21 cellular contexts compared by ENCODE assay signal in genomic region chr2:27029051-27029450, GRCh38. TPM values are rescaled to one million over a fixed set of nuclear protein-coding genes. Genes with fewer than 3 reads are reported as not detected.
A peak's percentile ranks its signal among the peaks of the same experiment; 100 is the strongest.
DNase-seq lines count a peak whose midpoint lies in the region; ATAC-seq, FAIRE-seq and TF ChIP-seq lines count a peak whose summit lies in the region.
"Had no signal": no experiment of that assay in that cellular context is flagged by ENCODE, and none has a peak within 500 bp of the region (broad histone marks: within the 10 kb centered on the region; RNA-seq: fewer than 3 reads in every experiment).

No MANE protein-coding gene starts in this region.

- DNase-seq in CD4-positive, alpha-beta T cell: no peak
- DNase-seq in ELR (ENCODE audit: low read depth) (peak; percentile 39), RCC 7860 (ENCODE audit: low spot score) (peak; percentile 28), mucosa of descending colon (no peak), GM19238 (ENCODE audit: insufficient read length, low spot score) (no peak)
- DNase-seq in stimulated activated CD4-positive, alpha-beta T cell treated with anti-CD3 and anti-CD28 coated beads, Interleukin-12 subunit alpha, Interleukin-12 subunit beta, amount 100 ng/mL, for 4 hours: no peak
- DNase-seq: DMS 273 treated with DMSO at 0.1 percent for 48 hours, HFFc6, Karpas-422, MG63, NCI-H1092, NCI-H1436 treated with DMSO at 0.1 percent for 48 hours, NCI-H2029 treated with DMSO at 0.1 percent for 48 hours, NCI-H82, SIG-M5, T-helper 1 cell had no signal

- peaks cover 17% of the 10 kb centered on the region for H3K36me3 Mint-ChIP-seq in CD4-positive, alpha-beta T cell (ENCODE audit: low read depth)

- no peak overlapping the region for H3K27ac ChIP-seq in CD4-positive, alpha-beta T cell (ENCODE audit: low read depth, low read length)
- H3K27ac ChIP-seq: RWPE1 had no signal

- H3K4me1 ChIP-seq in mucosa of descending colon (ENCODE audit: low read depth): peaks cover 5% of the 10 kb centered on the region

- H3K27ac Mint-ChIP-seq in CD4-positive, alpha-beta T cell: no peak overlapping the region
- H3K27ac Mint-ChIP-seq: HFFc6 had no signal

- no peaks in the 10 kb centered on the region for H3K27me3 ChIP-seq in CD4-positive, alpha-beta T cell (ENCODE audit: control insufficient read depth, insufficient read depth, low read length)
- H3K27me3 ChIP-seq: MG63 had no signal

- no peaks in the 10 kb centered on the region for H3K9me3 ChIP-seq in CD4-positive, alpha-beta T cell (ENCODE audit: control insufficient read depth, low read length)
- no peaks in the 10 kb centered on the region for H3K9me3 ChIP-seq in mucosa of descending colon
- H3K9me3 ChIP-seq: MG63 had no signal

- no peak for TF ChIP-seq CTCF in CD4-positive, alpha-beta T cell (IDR thresholded peaks at IDR 0.05)
- no peak for TF ChIP-seq CTCF in mucosa of descending colon (IDR thresholded peaks at IDR 0.05)

- H3K27me3 Mint-ChIP-seq in CD4-positive, alpha-beta T cell: no peaks in the 10 kb centered on the region

- ATAC-seq in CD4-positive, alpha-beta T cell (ENCODE audit: poor library complexity): no peak
- ATAC-seq in mucosa of descending colon (peak; percentile 40), HG02588 (IDR thresholded peaks at IDR 0.05; ENCODE audit: unreplicated experiment) (no peak)

- CTCF ChIA-PET in CD4-positive, alpha-beta T cell (lab: Charles Lee): no interaction called here

- peak overlapping the region; percentile 37 for H3K4me3 Mint-ChIP-seq in CD4-positive, alpha-beta T cell
- H3K4me3 Mint-ChIP-seq: CD14-positive monocyte, HFFc6 had no signal

- intact Hi-C loops in CD4-positive, alpha-beta T cell (cut with DNase I, micrococcal nuclease): no loop called here
- intact Hi-C loops in mucosa of descending colon (cut with DNase I, micrococcal nuclease): no loop called here

- H3K9me3 Mint-ChIP-seq in CD4-positive, alpha-beta T cell: no peaks in the 10 kb centered on the region
- H3K9me3 Mint-ChIP-seq: CD14-positive monocyte, HFFc6 had no signal

- FAIRE-seq in RCC 7860 (lab: Jason Lieb, UNC): no peak
- FAIRE-seq: GM12892, H1 had no signal

- POLR2A ChIA-PET in CD4-positive, alpha-beta T cell (lab: Charles Lee): no interaction called here

- peaks cover 32% of the 10 kb centered on the region for H3K4me1 Mint-ChIP-seq in CD4-positive, alpha-beta T cell (ENCODE audit: low read depth)

- H3K36me3 ChIP-seq in mucosa of descending colon (ENCODE audit: low read depth): no peaks in the 10 kb centered on the region

- no peak overlapping the region for H3K4me3 ChIP-seq in mucosa of descending colon
- H3K4me3 ChIP-seq: MG63 had no signal

RNA-seq across cellular contexts. Expression of gene TMEM214, which starts 3.7 kb away (rescaled TPM):
- 10 to 100 TPM; 22.0 to 24.6 TPM for total RNA-seq in CD4-positive, alpha-beta T cell
- total RNA-seq in mucosa of descending colon: 10 to 100 TPM; 78.9 to 93.3 (median 80.1) TPM

RNA-seq across cellular contexts. Expression of gene AGBL5, which starts 22.4 kb away (rescaled TPM):
- total RNA-seq in CD4-positive, alpha-beta T cell: 10 to 100 TPM; 10.8 to 11.6 TPM
- total RNA-seq in mucosa of descending colon: 10 to 100 TPM; 16.7 to 20.0 (median 19.2) TPM

RNA-seq across cellular contexts. Expression of gene OST4, which starts 42.4 kb away (rescaled TPM):
- total RNA-seq in CD4-positive, alpha-beta T cell: 100 to 1,000 TPM; 232 to 254 TPM
- 100 to 1,000 TPM; 245 to 280 (median 254) TPM for total RNA-seq in mucosa of descending colon

RNA-seq across cellular contexts. Expression of gene EMILIN1, which starts 49.4 kb away (rescaled TPM):
- under 1 TPM; 0.14 to 0.25 TPM for total RNA-seq in CD4-positive, alpha-beta T cell
- 100 to 1,000 TPM in 1 of 3 donors, 10 to 100 TPM in 2; 12.1 to 256 (median 42.3) TPM for total RNA-seq in mucosa of descending colon

RNA-seq across cellular contexts. Expression of gene KHK, which starts 57.5 kb away (rescaled TPM):
- 1 to 10 TPM; 4.7 TPM for total RNA-seq in CD4-positive, alpha-beta T cell
- 10 to 100 TPM in 1 of 3 donors, 1 to 10 TPM in 2; 6.3 to 14.7 (median 8.1) TPM for total RNA-seq in mucosa of descending colon

Comparison
In these comparisons a context has a peak if more than half of its experiments do, and no peak if none do; other contexts are left out.
1. DNase-seq: peak in ELR (single experiment) and RCC 7860 (single experiment); none in CD4-positive, alpha-beta T cell (0 of 10), mucosa of descending colon (0 of 3), GM19238 (single experiment) and stimulated activated CD4-positive, alpha-beta T cell treated with anti-CD3 and anti-CD28 coated beads, Interleukin-12 subunit alpha, Interleukin-12 subunit beta, amount 100 ng/mL, for 4 hours (single experiment).